17 cellular contexts compared by ENCODE assay signal in the genomic region with DNA sequence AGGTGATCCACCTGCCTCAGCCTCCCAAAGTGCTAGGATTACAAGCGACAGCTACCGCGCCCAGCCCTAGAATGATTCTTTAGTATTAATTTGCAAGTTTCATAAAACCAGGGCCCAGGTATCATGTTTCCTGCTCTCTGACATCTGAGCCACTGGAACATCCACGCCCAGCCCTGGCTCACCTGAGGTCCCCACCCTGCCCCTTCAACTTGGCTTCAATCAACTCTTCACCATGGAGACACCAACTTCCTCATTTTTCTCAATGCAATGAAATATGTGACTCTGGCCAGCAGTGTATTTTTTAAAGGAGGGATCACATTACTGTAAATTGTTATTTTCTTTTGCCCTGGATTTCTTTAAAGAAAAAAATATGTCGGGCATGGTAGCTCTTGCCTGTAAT. TPM values are rescaled to one million over a fixed set of nuclear protein-coding genes. Genes with fewer than 3 reads are reported as not detected.
DNase-seq lines count a peak whose midpoint lies in the region; ATAC-seq and TF ChIP-seq lines count a peak whose summit lies in the region.
"Had no signal": no experiment of that assay in that cellular context is flagged by ENCODE, and none has a peak within 500 bp of the region (broad histone marks: within the 10 kb centered on the region; RNA-seq: fewer than 3 reads in every experiment).

No MANE protein-coding gene starts in this region.

- no peak for TF ChIP-seq POLR2A in HCT116 (IDR thresholded peaks at IDR 0.05; ENCODE audit: borderline replicate concordance, extremely low read depth, insufficient read depth, insufficient read length)
- no peak for TF ChIP-seq POLR2A in GM18505 (IDR thresholded peaks at IDR 0.05; ENCODE audit: borderline replicate concordance, extremely low read depth, insufficient read depth, insufficient read length)

- TF ChIP-seq CTCF in HCT116 (IDR thresholded peaks at IDR 0.05 in 2 of 3, conservative IDR thresholded peaks at IDR 0.05 in 1 of 3; ENCODE audit: borderline replicate concordance in 1 of 3, insufficient read depth in 1 of 3, low read depth in 2 of 3, low read length in 2 of 3) (no peak), RWPE2 (IDR thresholded peaks at IDR 0.05; ENCODE audit: poor library complexity, severe bottlenecking) (no peak), left lung (IDR thresholded peaks at IDR 0.05) (no peak)

- POLR2A ChIA-PET in HCT116 (lab: Charles Lee): no interaction called here

- H3K9me2 ChIP-seq in HCT116 (ENCODE audit: insufficient read depth): no peaks in the 10 kb centered on the region

- H3K27ac ChIP-seq in HCT116 (ENCODE audit: low read depth, low read length) (no peak overlapping the region), RWPE2 (ENCODE audit: poor library complexity, severe bottlenecking) (peak overlapping the region; percentile 39), left lung (no peak overlapping the region)
- H3K27ac ChIP-seq: brain microvascular endothelial cell, spleen had no signal

- intact Hi-C loops in HCT116 (cut with micrococcal nuclease): no loop called here
- intact Hi-C loops in left lung (cut with DNase I): no loop called here

- H3K4me2 ChIP-seq in HCT116 (ENCODE audit: low read length): peak overlapping the region; percentile 23; the same call in 1 of the 2 replicates

- no peaks in the 10 kb centered on the region for H3K9me3 ChIP-seq in HCT116 (ENCODE audit: control insufficient read depth in 1 of 2, insufficient read depth in 1 of 2, low read depth in 1 of 2, low read length in 2 of 2)
- H3K9me3 ChIP-seq in MG63: no peaks in the 10 kb centered on the region
- no peaks in the 10 kb centered on the region for H3K9me3 ChIP-seq in RWPE2 (ENCODE audit: severe bottlenecking)
- no peaks in the 10 kb centered on the region for H3K9me3 ChIP-seq in left lung
- H3K9me3 ChIP-seq: spleen had no signal

- H3K4me1 ChIP-seq in HCT116 (ENCODE audit: control insufficient read depth in 1 of 2, insufficient read depth in 2 of 2, low read length in 2 of 2) (peaks cover 3 to 62% of the 10 kb centered on the region in 2 experiments; a peak in 3 of 4 replicates), RWPE2 (ENCODE audit: insufficient read depth, poor library complexity, severe bottlenecking) (peaks cover 29% of the 10 kb centered on the region), left lung (peaks cover 0 to 12% of the 10 kb centered on the region in 2 donors)

- H3K4me3 ChIP-seq in HCT116 (replicated peaks in 1 of 2; ENCODE audit: low read depth in 1 of 2, low read length in 2 of 2) (no peak overlapping the region), MG63 (peak overlapping the region; percentile 82), RWPE2 (ENCODE audit: severe bottlenecking) (no peak overlapping the region), left lung (no peak overlapping the region)
- H3K4me3 ChIP-seq: spleen had no signal

- RAD21 ChIA-PET in HCT116 (lab: Charles Lee; ENCODE audit: low non-redundant PET in 1 of 2, low total read pairs in 2 of 2, uncharacterized antibody in 2 of 2, unreplicated experiment in 2 of 2): no interaction called here

- CTCF ChIA-PET in HCT116 (lab: Charles Lee): no interaction called here

- no peak for DNase-seq in HCT116 (ENCODE audit: low read depth, low spot score)
- no peak for DNase-seq in MG63
- DNase-seq in RWPE2 (ENCODE audit: low spot score): no peak
- DNase-seq in left lung: no peak
- no peak for DNase-seq in NCI-H1436 treated with DMSO at 0.1 percent for 48 hours (lab: John Stamatoyannopoulos, UW)
- no peak for DNase-seq in occipital lobe (lab: John Stamatoyannopoulos, UW)
- DNase-seq: activated T-cell treated with anti-CD3 and anti-CD28 coated beads for 4 hours; brain microvascular endothelial cell; COR-L47; hippocampal formation; NCI-H446 treated with DMSO at 0.1 percent for 48 hours; spleen; stimulated activated naive CD4-positive, alpha-beta T cell; T-helper 17 cell had no signal

- ATAC-seq in HCT116: no peak
- ATAC-seq in RWPE2 (ENCODE audit: low read depth): peak; percentile 70
- ATAC-seq in left lung: peak; percentile 43
- ATAC-seq in GM18505 (IDR thresholded peaks at IDR 0.05; ENCODE audit: unreplicated experiment): no peak
- no peak for ATAC-seq in GM18520 (IDR thresholded peaks at IDR 0.05; ENCODE audit: unreplicated experiment)
- ATAC-seq: T-helper 17 cell had no signal

- no TSS peak for BruUV-seq in HCT116 (replicated peaks; lab: Mats Ljungman, UMichigan)

- H3K36me3 ChIP-seq in HCT116 (ENCODE audit: control insufficient read depth in 1 of 2, insufficient read depth in 2 of 2, low read length in 2 of 2) (no peaks in the 10 kb centered on the region), MG63 (peaks cover 24% of the 10 kb centered on the region), RWPE2 (ENCODE audit: low read depth) (no peaks in the 10 kb centered on the region), left lung (no peaks in the 10 kb centered on the region)
- H3K36me3 ChIP-seq: brain microvascular endothelial cell, spleen had no signal

- H3K27me3 ChIP-seq in HCT116 (ENCODE audit: insufficient read depth, low read length) (no peaks in the 10 kb centered on the region), MG63 (no peaks in the 10 kb centered on the region), RWPE2 (ENCODE audit: insufficient read depth, poor library complexity, severe bottlenecking) (no peaks in the 10 kb centered on the region), left lung (peaks cover 16 to 43% of the 10 kb centered on the region in 2 donors)
- H3K27me3 ChIP-seq: brain microvascular endothelial cell had no signal

- H2AFZ ChIP-seq in HCT116 (ENCODE audit: low read depth, low read length, poor library complexity, severe bottlenecking): no peak overlapping the region

- TF ChIP-seq RAD21 in HCT116 (IDR thresholded peaks at IDR 0.05; ENCODE audit: low read depth): no peak

- H3K9ac ChIP-seq in HCT116 (ENCODE audit: low read length): no peak overlapping the region

- no peaks in the 10 kb centered on the region for H4K20me1 ChIP-seq in HCT116 (ENCODE audit: insufficient read depth)

- H3K79me2 ChIP-seq in HCT116 (ENCODE audit: insufficient read depth, low read length): no peaks in the 10 kb centered on the region

TF ChIP-seq in HCT116, 20 proteins besides CTCF, POLR2A, EP300 and RAD21:
- peak; percentile 9; the same call in 1 of the 2 replicates for TF ChIP-seq SP1 (IDR thresholded peaks at IDR 0.05; ENCODE audit: low read depth)
- no peak for TF ChIP-seq ATF3 (IDR thresholded peaks at IDR 0.05)

RNA-seq across cellular contexts. Expression of gene PRSS12, which starts 3.9 kb away (rescaled TPM):
- total RNA-seq in HCT116 (2021; ENCODE audit: unreplicated experiment) (13.8 TPM), left lung (1 to 10 TPM; 3.8 to 4.0 TPM), occipital lobe (54.9 TPM)
- polyA plus RNA-seq in HCT116 (2012): 10.1 and 10.7 TPM in 2 replicates
- total RNA-seq in MG63 (2014; rRNA removed; shearing (Covaris generic); ENCODE audit: low replicate concordance): 113 and 165 TPM in 2 replicates
- total RNA-seq: T-helper 17 cell had no signal
- polyA plus RNA-seq: IgD-negative memory B cell had no signal

Comparison
In these comparisons a context has a peak if more than half of its experiments do, and no peak if none do; other contexts are left out.
1. ATAC-seq: peak in RWPE2 (single experiment) and left lung (single experiment); none in HCT116 (single experiment), GM18505 (single experiment) and GM18520 (single experiment).